Comparison of ENCODE assay signal across 9 cellular contexts in the genomic region with DNA sequence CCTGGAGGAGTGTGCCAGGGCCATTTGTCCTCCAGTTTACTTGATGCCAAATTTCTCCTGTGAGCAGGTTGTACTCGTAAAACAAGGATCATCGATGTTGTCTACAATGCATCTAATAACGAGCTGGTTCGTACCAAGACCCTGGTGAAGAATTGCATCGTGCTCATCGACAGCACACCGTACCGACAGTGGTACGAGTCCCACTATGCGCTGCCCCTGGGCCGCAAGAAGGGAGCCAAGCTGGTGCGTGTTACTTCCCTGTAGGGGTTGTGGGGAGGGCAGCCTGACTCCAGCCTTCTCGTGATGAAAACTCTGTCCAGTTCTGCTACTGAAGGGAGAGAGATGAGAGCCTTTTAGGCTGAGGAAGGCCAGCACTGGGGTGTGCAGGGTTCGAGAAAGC. TPM values are rescaled to one million over a fixed set of nuclear protein-coding genes. Genes with fewer than 3 reads are reported as not detected.
A peak's percentile ranks its signal among the peaks of the same experiment; 100 is the strongest.
DNase-seq lines count a peak whose midpoint lies in the region; ATAC-seq and TF ChIP-seq lines count a peak whose summit lies in the region.
"Had no signal": no experiment of that assay in that cellular context is flagged by ENCODE, and none has a peak within 500 bp of the region (broad histone marks: within the 10 kb centered on the region; RNA-seq: fewer than 3 reads in every experiment).

No MANE protein-coding gene starts in this region.

- TF ChIP-seq CTCF in AG10803 (conservative IDR thresholded peaks at IDR 0.05; ENCODE audit: low read length) (no peak), HFFc6 (IDR thresholded peaks at IDR 0.05) (no peak)

- peaks cover 37% of the 10 kb centered on the region for H3K4me1 Mint-ChIP-seq in HFFc6 (ENCODE audit: low read depth)
- H3K4me1 Mint-ChIP-seq in activated naive CD8-positive, alpha-beta T cell treated with anti-CD3 and anti-CD28 coated beads for 36 hours, result peaks cover 35% of the 10 kb centered on the region

- peak overlapping the region; percentile 99 for H3K9ac ChIP-seq in iPS-20b (ENCODE audit: low read depth, low read length)

- H3K27ac Mint-ChIP-seq in HFFc6, result peak overlapping the region; percentile 73
- peak overlapping the region; percentile 97 for H3K27ac Mint-ChIP-seq in activated naive CD8-positive, alpha-beta T cell treated with anti-CD3 and anti-CD28 coated beads for 36 hours

- H3K36me3 ChIP-seq in iPS-20b (ENCODE audit: insufficient read depth, low read depth, low read length), result peaks cover 56% of the 10 kb centered on the region
- H3K36me3 ChIP-seq in H7 (replicated peaks; ENCODE audit: control insufficient read depth, insufficient read depth, low read length), result peaks cover 28% of the 10 kb centered on the region

- H3K27me3 ChIP-seq in iPS-20b (ENCODE audit: insufficient read depth, low read length) (no peaks in the 10 kb centered on the region), H7 (ENCODE audit: control insufficient read depth, insufficient read depth, low read length) (no peaks in the 10 kb centered on the region)

- no peaks in the 10 kb centered on the region for H3K9me3 Mint-ChIP-seq in HFFc6
- no peaks in the 10 kb centered on the region for H3K9me3 Mint-ChIP-seq in activated naive CD8-positive, alpha-beta T cell treated with anti-CD3 and anti-CD28 coated beads for 36 hours

- H3K36me3 Mint-ChIP-seq in HFFc6 (ENCODE audit: low read depth), result peaks cover 62% of the 10 kb centered on the region
- peaks cover 78% of the 10 kb centered on the region for H3K36me3 Mint-ChIP-seq in activated naive CD8-positive, alpha-beta T cell treated with anti-CD3 and anti-CD28 coated beads for 36 hours

- peaks cover 4% of the 10 kb centered on the region; the same call in 1 of the 2 replicates for H3K4me1 ChIP-seq in iPS-20b (ENCODE audit: insufficient read depth, low read length)

- H3K4me3 Mint-ChIP-seq in HFFc6, result peak overlapping the region; percentile 93
- peak overlapping the region; percentile 94 for H3K4me3 Mint-ChIP-seq in activated naive CD8-positive, alpha-beta T cell treated with anti-CD3 and anti-CD28 coated beads for 36 hours

- ATAC-seq in HG02938 (IDR thresholded peaks at IDR 0.05; ENCODE audit: unreplicated experiment), result no peak

- H3K4me3 ChIP-seq in AG10803 (ENCODE audit: low read length) (peak overlapping the region; percentile 91; the same call in 1 of the 2 replicates), iPS-20b (ENCODE audit: low read length) (peak overlapping the region; percentile 83), H7 (ENCODE audit: insufficient read depth, low read depth, low read length) (no peak overlapping the region)

- DNase-seq in AG10803 (ENCODE audit: low read depth), result no peak
- no peak for DNase-seq in HFFc6
- no peak for DNase-seq in activated naive CD8-positive, alpha-beta T cell treated with anti-CD3 and anti-CD28 coated beads for 36 hours
- no peak for DNase-seq in NCI-H748 treated with DMSO at 0.1 percent for 48 hours (lab: John Stamatoyannopoulos, UW)
- DNase-seq in H7, result no peak
- no peak for DNase-seq in NCI-H446 treated with DMSO at 0.1 percent for 48 hours (lab: John Stamatoyannopoulos, UW)
- DNase-seq: activated CD4-positive, CD25-positive, alpha-beta regulatory T cell had no signal

- H3K27me3 Mint-ChIP-seq in HFFc6 (ENCODE audit: insufficient read depth), result peaks cover 9% of the 10 kb centered on the region
- H3K27me3 Mint-ChIP-seq in activated naive CD8-positive, alpha-beta T cell treated with anti-CD3 and anti-CD28 coated beads for 36 hours, result no peaks in the 10 kb centered on the region

- H3K27ac ChIP-seq in iPS-20b (ENCODE audit: low read length), result no peak overlapping the region

- no peaks in the 10 kb centered on the region for H3K9me3 ChIP-seq in iPS-20b (ENCODE audit: insufficient read depth, low read depth, low read length)

RNA-seq across cellular contexts. Expression of gene RPS8, which starts 2.2 kb away (rescaled TPM):
- total RNA-seq in HFFc6 (2021; fragmentation: NEBNext Ultra II Directional; extraction: Animal tissue kit (Norgen Biotek cat#: 25700)), result 1,000 to 10,000 TPM; 1,518 to 1,745 (median 1,633) TPM
- total RNA-seq in activated naive CD8-positive, alpha-beta T cell treated with anti-CD3 and anti-CD28 coated beads for 36 hours, result 1,000 to 10,000 TPM; 2,658 to 2,665 TPM
- total RNA-seq in H7 (2014; rRNA removed; shearing (Covaris generic)), result 3,197 and 3,561 TPM in 2 replicates

RNA-seq across cellular contexts. Expression of gene BEST4, which starts 10.4 kb away (rescaled TPM):
- total RNA-seq in HFFc6 (2021; fragmentation: NEBNext Ultra II Directional; extraction: Animal tissue kit (Norgen Biotek cat#: 25700)), result under 1 TPM; 0.09 to 0.23 (median 0.12) TPM
- total RNA-seq in activated naive CD8-positive, alpha-beta T cell treated with anti-CD3 and anti-CD28 coated beads for 36 hours, result 1 to 10 TPM; 1.5 to 1.8 TPM
- 0.80 and 1.4 TPM in 2 replicates for total RNA-seq in H7 (2014; rRNA removed; shearing (Covaris generic))

RNA-seq across cellular contexts. Expression of gene PLK3, which starts 22.6 kb away (rescaled TPM):
- total RNA-seq in HFFc6 (2021; fragmentation: NEBNext Ultra II Directional; extraction: Animal tissue kit (Norgen Biotek cat#: 25700)), result 10 to 100 TPM; 37.1 to 44.6 (median 39.2) TPM
- 10 to 100 TPM; 53.3 to 57.1 TPM for total RNA-seq in activated naive CD8-positive, alpha-beta T cell treated with anti-CD3 and anti-CD28 coated beads for 36 hours
- total RNA-seq in H7 (2014; rRNA removed; shearing (Covaris generic)), result 4.9 and 10.1 TPM in 2 replicates

RNA-seq across cellular contexts. Expression of gene DYNLT4, which starts 29.6 kb away (rescaled TPM):
- under 1 TPM in 1 of 6 experiments, not detected in 5; 0.46 TPM for total RNA-seq in HFFc6 (2021; fragmentation: NEBNext Ultra II Directional; extraction: Animal tissue kit (Norgen Biotek cat#: 25700))
- total RNA-seq in activated naive CD8-positive, alpha-beta T cell treated with anti-CD3 and anti-CD28 coated beads for 36 hours, result 1 to 10 TPM in 1 of 2 experiments, under 1 TPM in 1; 0.70 to 1.0 TPM
- total RNA-seq in H7 (2014; rRNA removed; shearing (Covaris generic)), result 1.00 TPM in 1 of 2 replicates, not detected in the other

RNA-seq across cellular contexts. Expression of gene BTBD19, which starts 30.8 kb away (rescaled TPM):
- 10 to 100 TPM; 12.2 to 21.4 (median 13.9) TPM for total RNA-seq in HFFc6 (2021; fragmentation: NEBNext Ultra II Directional; extraction: Animal tissue kit (Norgen Biotek cat#: 25700))
- total RNA-seq in activated naive CD8-positive, alpha-beta T cell treated with anti-CD3 and anti-CD28 coated beads for 36 hours, result 1 to 10 TPM; 6.0 to 8.1 TPM
- 0.78 and 1.4 TPM in 2 replicates for total RNA-seq in H7 (2014; rRNA removed; shearing (Covaris generic))
